1 cellular context compared by ENCODE assay signal in genomic region chr11:72223615-72224586, GRCh38.
TF ChIP-seq lines count a peak whose summit lies in the region.

No MANE protein-coding gene starts in this region.

TF ChIP-seq in HepG2, 621 proteins besides CTCF, POLR2A, EP300 and RAD21 (continued from another document and continues in another):
- TF ChIP-seq GRHL1 (CRISPR knock-in tag; conservative IDR thresholded peaks at IDR 0.05) (no peak), ZNF430 (CRISPR knock-in tag; IDR thresholded peaks at IDR 0.05) (peak; percentile 73; the same call in 1 of the 2 replicates), GPBP1L1 (CRISPR knock-in tag; IDR thresholded peaks at IDR 0.05) (no peak), EZH2 (conservative IDR thresholded peaks at IDR 0.05; ENCODE audit: low read depth, low read length) (no peak), ZSCAN29 (CRISPR knock-in tag; conservative IDR thresholded peaks at IDR 0.05) (no peak), ZSCAN9 (CRISPR knock-in tag; IDR thresholded peaks at IDR 0.05; ENCODE audit: borderline replicate concordance) (no peak), SRSF1 (optimal IDR thresholded peaks at IDR 0.05; ENCODE audit: low read depth, low read length) (peak; percentile 40), HOMEZ (CRISPR knock-in tag; IDR thresholded peaks at IDR 0.05; ENCODE audit: low read depth) (no peak), KMT2B (CRISPR knock-in tag; IDR thresholded peaks at IDR 0.05) (no peak), TP53 (CRISPR knock-in tag; conservative IDR thresholded peaks at IDR 0.05) (no peak), ZNF607 (CRISPR knock-in tag; IDR thresholded peaks at IDR 0.05; ENCODE audit: borderline replicate concordance) (no peak), ZNF12 (CRISPR knock-in tag; IDR thresholded peaks at IDR 0.05) (no peak), BHLHE40 (IDR thresholded peaks at IDR 0.05; ENCODE audit: low read length) (no peak), MTF2 (CRISPR knock-in tag; IDR thresholded peaks at IDR 0.05; ENCODE audit: borderline replicate concordance) (no peak), AGO2 (optimal IDR thresholded peaks at IDR 0.05; ENCODE audit: low read depth, low read length) (peak; percentile 1), TCF12 (IDR thresholded peaks at IDR 0.05) (no peak), TCF12 (CRISPR knock-in tag; IDR thresholded peaks at IDR 0.05) (no peak), ZNF543 (CRISPR knock-in tag; IDR thresholded peaks at IDR 0.05) (no peak), ZNF589 (CRISPR knock-in tag; conservative IDR thresholded peaks at IDR 0.05) (no peak), ZNF510 (CRISPR knock-in tag; IDR thresholded peaks at IDR 0.05; ENCODE audit: low read depth) (no peak), POLR2AphosphoS5 (IDR thresholded peaks at IDR 0.05; ENCODE audit: low read depth, low read length) (0 out of 2 replicates have a peak, but pooled peaks have one; percentile 23), CREB1 (IDR thresholded peaks at IDR 0.05) (no peak), CREB1 (CRISPR knock-in tag; IDR thresholded peaks at IDR 0.05) (no peak), ZKSCAN8 (CRISPR knock-in tag; IDR thresholded peaks at IDR 0.05; ENCODE audit: borderline replicate concordance) (no peak), KDM3A (CRISPR knock-in tag; IDR thresholded peaks at IDR 0.05; ENCODE audit: low read depth) (no peak), XRCC5 (optimal IDR thresholded peaks at IDR 0.05; ENCODE audit: low read length) (no peak), DPF2 (CRISPR knock-in tag; IDR thresholded peaks at IDR 0.05; ENCODE audit: borderline replicate concordance, low read depth) (no peak), KDM2A (CRISPR knock-in tag; IDR thresholded peaks at IDR 0.05; ENCODE audit: borderline replicate concordance, low read depth) (no peak), ZBTB25 (CRISPR knock-in tag; IDR thresholded peaks at IDR 0.05) (no peak), ZNF503 (CRISPR knock-in tag; IDR thresholded peaks at IDR 0.05) (no peak), NCOA1 (CRISPR knock-in tag; IDR thresholded peaks at IDR 0.05) (no peak), ZFAT (CRISPR knock-in tag; conservative IDR thresholded peaks at IDR 0.05) (no peak), ZNF17 (CRISPR knock-in tag; IDR thresholded peaks at IDR 0.05) (no peak), YY1 (IDR thresholded peaks at IDR 0.05; ENCODE audit: insufficient read depth, insufficient replicate concordance, low read depth, low read length) (peak; percentile 65), ZNF850 (CRISPR knock-in tag; conservative IDR thresholded peaks at IDR 0.05) (no peak)
- TF ChIP-seq, protein P1, sequence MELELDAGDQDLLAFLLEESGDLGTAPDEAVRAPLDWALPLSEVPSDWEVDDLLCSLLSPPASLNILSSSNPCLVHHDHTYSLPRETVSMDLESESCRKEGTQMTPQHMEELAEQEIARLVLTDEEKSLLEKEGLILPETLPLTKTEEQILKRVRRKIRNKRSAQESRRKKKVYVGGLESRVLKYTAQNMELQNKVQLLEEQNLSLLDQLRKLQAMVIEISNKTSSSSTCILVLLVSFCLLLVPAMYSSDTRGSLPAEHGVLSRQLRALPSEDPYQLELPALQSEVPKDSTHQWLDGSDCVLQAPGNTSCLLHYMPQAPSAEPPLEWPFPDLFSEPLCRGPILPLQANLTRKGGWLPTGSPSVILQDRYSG (CRISPR knock-in tag; IDR thresholded peaks at IDR 0.05): no peak
- TF ChIP-seq, protein P2, sequence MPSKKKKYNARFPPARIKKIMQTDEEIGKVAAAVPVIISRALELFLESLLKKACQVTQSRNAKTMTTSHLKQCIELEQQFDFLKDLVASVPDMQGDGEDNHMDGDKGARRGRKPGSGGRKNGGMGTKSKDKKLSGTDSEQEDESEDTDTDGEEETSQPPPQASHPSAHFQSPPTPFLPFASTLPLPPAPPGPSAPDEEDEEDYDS (CRISPR knock-in tag; IDR thresholded peaks at IDR 0.05): no peak
- TF ChIP-seq, protein P3, sequence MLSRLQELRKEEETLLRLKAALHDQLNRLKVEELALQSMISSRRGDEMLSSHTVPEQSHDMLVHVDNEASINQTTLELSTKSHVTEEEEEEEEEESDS (CRISPR knock-in tag; IDR thresholded peaks at IDR 0.05; ENCODE audit: borderline replicate concordance): no peak
- TF ChIP-seq, protein P4, sequence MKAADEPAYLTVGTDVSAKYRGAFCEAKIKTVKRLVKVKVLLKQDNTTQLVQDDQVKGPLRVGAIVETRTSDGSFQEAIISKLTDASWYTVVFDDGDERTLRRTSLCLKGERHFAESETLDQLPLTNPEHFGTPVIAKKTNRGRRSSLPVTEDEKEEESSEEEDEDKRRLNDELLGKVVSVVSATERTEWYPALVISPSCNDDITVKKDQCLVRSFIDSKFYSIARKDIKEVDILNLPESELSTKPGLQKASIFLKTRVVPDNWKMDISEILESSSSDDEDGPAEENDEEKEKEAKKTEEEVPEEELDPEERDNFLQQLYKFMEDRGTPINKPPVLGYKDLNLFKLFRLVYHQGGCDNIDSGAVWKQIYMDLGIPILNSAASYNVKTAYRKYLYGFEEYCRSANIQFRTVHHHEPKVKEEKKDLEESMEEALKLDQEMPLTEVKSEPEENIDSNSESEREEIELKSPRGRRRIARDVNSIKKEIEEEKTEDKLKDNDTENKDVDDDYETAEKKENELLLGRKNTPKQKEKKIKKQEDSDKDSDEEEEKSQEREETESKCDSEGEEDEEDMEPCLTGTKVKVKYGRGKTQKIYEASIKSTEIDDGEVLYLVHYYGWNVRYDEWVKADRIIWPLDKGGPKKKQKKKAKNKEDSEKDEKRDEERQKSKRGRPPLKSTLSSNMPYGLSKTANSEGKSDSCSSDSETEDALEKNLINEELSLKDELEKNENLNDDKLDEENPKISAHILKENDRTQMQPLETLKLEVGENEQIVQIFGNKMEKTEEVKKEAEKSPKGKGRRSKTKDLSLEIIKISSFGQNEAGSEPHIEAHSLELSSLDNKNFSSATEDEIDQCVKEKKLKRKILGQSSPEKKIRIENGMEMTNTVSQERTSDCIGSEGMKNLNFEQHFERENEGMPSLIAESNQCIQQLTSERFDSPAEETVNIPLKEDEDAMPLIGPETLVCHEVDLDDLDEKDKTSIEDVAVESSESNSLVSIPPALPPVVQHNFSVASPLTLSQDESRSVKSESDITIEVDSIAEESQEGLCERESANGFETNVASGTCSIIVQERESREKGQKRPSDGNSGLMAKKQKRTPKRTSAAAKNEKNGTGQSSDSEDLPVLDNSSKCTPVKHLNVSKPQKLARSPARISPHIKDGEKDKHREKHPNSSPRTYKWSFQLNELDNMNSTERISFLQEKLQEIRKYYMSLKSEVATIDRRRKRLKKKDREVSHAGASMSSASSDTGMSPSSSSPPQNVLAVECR (CRISPR knock-in tag; IDR thresholded peaks at IDR 0.05; ENCODE audit: borderline replicate concordance): no peak
- TF ChIP-seq, protein P5, sequence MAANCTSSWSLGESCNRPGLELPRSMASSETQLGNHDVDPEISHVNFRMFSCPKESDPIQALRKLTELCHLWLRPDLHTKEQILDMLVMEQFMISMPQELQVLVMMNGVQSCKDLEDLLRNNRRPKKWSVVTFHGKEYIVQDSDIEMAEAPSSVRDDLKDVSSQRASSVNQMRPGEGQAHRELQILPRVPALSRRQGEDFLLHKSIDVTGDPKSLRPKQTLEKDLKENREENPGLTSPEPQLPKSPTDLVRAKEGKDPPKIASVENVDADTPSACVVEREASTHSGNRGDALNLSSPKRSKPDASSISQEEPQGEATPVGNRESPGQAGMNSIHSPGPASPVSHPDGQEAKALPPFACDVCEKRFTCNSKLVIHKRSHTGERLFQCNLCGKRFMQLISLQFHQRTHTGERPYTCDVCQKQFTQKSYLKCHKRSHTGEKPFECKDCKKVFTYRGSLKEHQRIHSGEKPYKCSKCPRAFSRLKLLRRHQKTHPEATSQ (CRISPR knock-in tag; IDR thresholded peaks at IDR 0.05; ENCODE audit: borderline replicate concordance): no peak
- TF ChIP-seq, protein P6, sequence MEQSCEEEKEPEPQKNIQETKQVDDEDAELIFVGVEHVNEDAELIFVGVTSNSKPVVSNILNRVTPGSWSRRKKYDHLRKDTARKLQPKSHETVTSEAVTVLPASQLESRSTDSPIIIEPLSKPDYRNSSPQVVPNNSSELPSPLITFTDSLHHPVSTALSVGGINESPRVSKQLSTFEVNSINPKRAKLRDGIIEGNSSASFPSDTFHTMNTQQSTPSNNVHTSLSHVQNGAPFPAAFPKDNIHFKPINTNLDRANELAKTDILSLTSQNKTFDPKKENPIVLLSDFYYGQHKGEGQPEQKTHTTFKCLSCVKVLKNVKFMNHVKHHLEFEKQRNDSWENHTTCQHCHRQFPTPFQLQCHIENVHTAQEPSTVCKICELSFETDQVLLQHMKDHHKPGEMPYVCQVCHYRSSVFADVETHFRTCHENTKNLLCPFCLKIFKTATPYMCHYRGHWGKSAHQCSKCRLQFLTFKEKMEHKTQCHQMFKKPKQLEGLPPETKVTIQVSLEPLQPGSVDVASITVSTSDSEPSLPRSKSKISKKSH (CRISPR knock-in tag; IDR thresholded peaks at IDR 0.05; ENCODE audit: borderline replicate concordance): no peak
